Comparison of ENCODE assay signal across 2 cellular contexts in the genomic region with DNA sequence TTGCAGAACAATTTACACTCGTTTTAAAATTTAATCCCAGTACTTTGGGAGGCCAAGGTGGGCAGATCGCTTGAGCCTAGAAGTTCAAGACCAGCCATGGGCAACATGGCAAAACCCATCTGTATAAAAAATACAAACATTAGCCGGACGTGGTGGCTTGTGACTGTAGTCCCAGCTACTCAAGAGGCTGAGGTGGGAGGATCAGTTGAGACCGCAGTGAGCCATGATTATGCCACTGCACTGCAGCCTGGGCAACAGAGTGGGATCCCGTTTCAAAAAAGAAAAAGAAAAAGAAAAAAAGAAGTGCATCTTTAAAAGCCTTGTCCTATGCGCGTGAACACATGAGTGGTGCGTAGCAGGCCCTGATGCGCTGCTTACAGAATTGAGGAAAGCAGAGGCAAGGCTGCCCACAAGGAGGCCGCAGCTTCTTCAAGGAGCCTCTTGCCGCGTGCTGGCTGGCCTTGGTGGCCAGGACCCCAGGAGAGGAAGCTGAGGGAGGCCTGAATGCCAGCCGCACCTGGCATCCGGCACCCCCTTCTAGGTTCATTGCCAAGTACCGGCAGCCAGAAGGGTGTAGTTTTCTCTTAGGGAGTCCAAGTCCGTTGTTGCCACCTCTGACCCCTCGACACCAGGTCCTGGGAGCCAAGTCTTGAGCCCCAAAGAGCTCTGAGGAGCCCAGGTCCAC.
TF ChIP-seq lines count a peak whose summit lies in the region.

No MANE protein-coding gene starts in this region.

TF ChIP-seq in HCT116, 20 proteins besides CTCF, POLR2A, EP300 and RAD21:
- TF ChIP-seq POLR2AphosphoS5 (IDR thresholded peaks at IDR 0.05; ENCODE audit: low read depth, low read length), result 0 out of 2 replicates have a peak, but pooled peaks have one; percentile 9
- TF ChIP-seq, protein P1, sequence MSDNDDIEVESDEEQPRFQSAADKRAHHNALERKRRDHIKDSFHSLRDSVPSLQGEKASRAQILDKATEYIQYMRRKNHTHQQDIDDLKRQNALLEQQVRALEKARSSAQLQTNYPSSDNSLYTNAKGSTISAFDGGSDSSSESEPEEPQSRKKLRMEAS (IDR thresholded peaks at IDR 0.05), result no peak
- TF ChIP-seq, protein P2, sequence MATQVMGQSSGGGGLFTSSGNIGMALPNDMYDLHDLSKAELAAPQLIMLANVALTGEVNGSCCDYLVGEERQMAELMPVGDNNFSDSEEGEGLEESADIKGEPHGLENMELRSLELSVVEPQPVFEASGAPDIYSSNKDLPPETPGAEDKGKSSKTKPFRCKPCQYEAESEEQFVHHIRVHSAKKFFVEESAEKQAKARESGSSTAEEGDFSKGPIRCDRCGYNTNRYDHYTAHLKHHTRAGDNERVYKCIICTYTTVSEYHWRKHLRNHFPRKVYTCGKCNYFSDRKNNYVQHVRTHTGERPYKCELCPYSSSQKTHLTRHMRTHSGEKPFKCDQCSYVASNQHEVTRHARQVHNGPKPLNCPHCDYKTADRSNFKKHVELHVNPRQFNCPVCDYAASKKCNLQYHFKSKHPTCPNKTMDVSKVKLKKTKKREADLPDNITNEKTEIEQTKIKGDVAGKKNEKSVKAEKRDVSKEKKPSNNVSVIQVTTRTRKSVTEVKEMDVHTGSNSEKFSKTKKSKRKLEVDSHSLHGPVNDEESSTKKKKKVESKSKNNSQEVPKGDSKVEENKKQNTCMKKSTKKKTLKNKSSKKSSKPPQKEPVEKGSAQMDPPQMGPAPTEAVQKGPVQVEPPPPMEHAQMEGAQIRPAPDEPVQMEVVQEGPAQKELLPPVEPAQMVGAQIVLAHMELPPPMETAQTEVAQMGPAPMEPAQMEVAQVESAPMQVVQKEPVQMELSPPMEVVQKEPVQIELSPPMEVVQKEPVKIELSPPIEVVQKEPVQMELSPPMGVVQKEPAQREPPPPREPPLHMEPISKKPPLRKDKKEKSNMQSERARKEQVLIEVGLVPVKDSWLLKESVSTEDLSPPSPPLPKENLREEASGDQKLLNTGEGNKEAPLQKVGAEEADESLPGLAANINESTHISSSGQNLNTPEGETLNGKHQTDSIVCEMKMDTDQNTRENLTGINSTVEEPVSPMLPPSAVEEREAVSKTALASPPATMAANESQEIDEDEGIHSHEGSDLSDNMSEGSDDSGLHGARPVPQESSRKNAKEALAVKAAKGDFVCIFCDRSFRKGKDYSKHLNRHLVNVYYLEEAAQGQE (IDR thresholded peaks at IDR 0.05; ENCODE audit: low read depth), result no peak

TF ChIP-seq in H1, 55 proteins besides CTCF, POLR2A, EP300 and RAD21:
- TF ChIP-seq SP2 (IDR thresholded peaks at IDR 0.05; ENCODE audit: low read length) (no peak), CHD1 (IDR thresholded peaks at IDR 0.05; ENCODE audit: low read depth, low read length) (no peak), CEBPB (IDR thresholded peaks at IDR 0.05; ENCODE audit: low read depth, low read length) (no peak), BRCA1 (IDR thresholded peaks at IDR 0.05; ENCODE audit: low read depth, low read length) (no peak), SAP30 (IDR thresholded peaks at IDR 0.05; ENCODE audit: insufficient read depth, insufficient replicate concordance, low read length) (no peak), NANOG (IDR thresholded peaks at IDR 0.05; ENCODE audit: insufficient read depth, low read depth, low read length, poor library complexity, severe bottlenecking) (no peak), TCF12 (IDR thresholded peaks at IDR 0.05; ENCODE audit: low read depth, low read length) (no peak), RBBP5 (IDR thresholded peaks at IDR 0.05; ENCODE audit: borderline replicate concordance, low read depth, low read length) (no peak), RXRA (IDR thresholded peaks at IDR 0.05; ENCODE audit: insufficient read depth, low read depth, low read length) (no peak), ASH2L (IDR thresholded peaks at IDR 0.05; ENCODE audit: low read length) (no peak), POLR2AphosphoS5 (IDR thresholded peaks at IDR 0.05; ENCODE audit: low read depth, low read length) (no peak), BACH1 (IDR thresholded peaks at IDR 0.05; ENCODE audit: low read length) (no peak), CBX5 (IDR thresholded peaks at IDR 0.05; ENCODE audit: low read depth, low read length) (no peak), CREB1 (IDR thresholded peaks at IDR 0.05) (no peak), ZNF274 (IDR thresholded peaks at IDR 0.05; ENCODE audit: borderline replicate concordance, extremely low read depth, low read length) (no peak)
